Comparison of ENCODE assay signal across 27 cellular contexts in the genomic region with DNA sequence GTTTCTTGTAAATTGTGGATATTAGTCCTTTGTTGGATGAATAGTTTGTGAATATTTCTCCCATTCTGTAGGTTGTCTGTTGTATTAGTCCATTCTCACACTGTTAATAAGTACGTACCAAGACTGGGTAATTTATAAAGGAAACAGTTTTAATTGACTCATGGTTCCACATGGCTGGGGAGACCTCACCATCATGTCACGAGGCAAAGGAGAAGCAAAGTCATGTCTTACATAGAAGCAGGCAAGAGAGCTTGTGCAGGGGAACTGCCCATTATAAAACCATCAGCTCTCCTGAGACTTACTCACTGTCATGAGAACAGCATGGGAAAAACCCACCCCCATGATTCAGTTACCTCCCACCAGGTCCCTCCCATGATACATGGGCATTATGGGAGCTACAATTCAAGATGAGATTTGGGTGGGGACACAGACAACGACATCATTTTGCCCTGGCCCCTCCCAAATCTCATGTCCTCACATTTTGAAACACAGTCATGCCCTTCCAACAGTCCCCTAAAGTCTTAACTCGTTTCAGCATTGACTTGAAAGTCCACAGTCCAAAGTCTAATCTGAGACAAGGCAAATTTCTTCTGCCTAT.
"Had no signal": no experiment of that assay in that cellular context is flagged by ENCODE, and none has a peak within 500 bp of the region (broad histone marks: within the 10 kb centered on the region; RNA-seq: fewer than 3 reads in every experiment).

No MANE protein-coding gene starts in this region.

- ATAC-seq: left colon; mucosa of descending colon; naive thymus-derived CD4-positive, alpha-beta T cell; natural killer cell treated with Interleukin-12 subunit alpha and Interleukin-12 subunit beta and Interleukin-15 and Interleukin-18, amount 100 ng/mL, for 72 hours; pancreas; right lobe of liver; stimulated activated memory B cell treated with anti-CD40 and anti-IgM and Interleukin-4, amounts not matched to agents 10 μg/mL and 1 μg/mL and 100 μg/mL, for 72 hours; stimulated activated naive CD8-positive, alpha-beta T cell treated with anti-CD3 and anti-CD28 coated beads, Interleukin-15, Interleukin-2, amounts not matched to agents 100 U/mL and 50 U/mL, for 24 hours had no signal

- H3K4me3 ChIP-seq: left ventricle myocardium inferior, lung, mucosa of descending colon, pancreas, prostate gland, right lobe of liver, smooth muscle cell, stomach, testis, thyroid gland, transverse colon, upper lobe of left lung, vagina had no signal

- H3K27me3 ChIP-seq: testis, thyroid gland, vagina had no signal

- DNase-seq: hippocampal formation; kidney glomerular epithelial cell; left colon; left ventricle myocardium inferior; midbrain; mucosa of descending colon; naive thymus-derived CD4-positive, alpha-beta T cell; nucleus accumbens; pancreas; posterior cingulate gyrus; right lobe of liver; stimulated activated CD4-positive, alpha-beta T cell treated with anti-CD3 and anti-CD28 coated beads, Interleukin-1b, Interleukin-23, amount 100 ng/mL, for 48 hours; stimulated activated CD4-positive, alpha-beta T cell treated with anti-CD3 and anti-CD28 coated beads, Interleukin-2, amount 100 ng/mL, for 48 hours; stimulated activated CD4-positive, alpha-beta T cell treated with anti-CD3 and anti-CD28 coated beads, Interleukin-4, amount 100 ng/mL, for 4 hours; stimulated activated CD8-positive, alpha-beta memory T cell treated with anti-CD3 and anti-CD28 coated beads, Interleukin-4, amount 100 ng/mL, for 48 hours; stimulated activated naive CD8-positive, alpha-beta T cell treated with anti-CD3 and anti-CD28 coated beads, Interleukin-15, Interleukin-2, amounts not matched to agents 100 U/mL and 50 U/mL, for 24 hours; stomach; testis; thyroid gland; transverse colon; upper lobe of left lung had no signal

- H3K4me2 ChIP-seq: smooth muscle cell had no signal

- H3K4me3 Mint-ChIP-seq: naive thymus-derived CD4-positive, alpha-beta T cell; natural killer cell treated with Interleukin-12 subunit alpha and Interleukin-12 subunit beta and Interleukin-15 and Interleukin-18, amount 100 ng/mL, for 72 hours; stimulated activated memory B cell treated with anti-CD40 and anti-IgM and Interleukin-4, amounts not matched to agents 10 μg/mL and 1 μg/mL and 100 μg/mL, for 72 hours had no signal

- H3K36me3 Mint-ChIP-seq: stimulated activated memory B cell treated with anti-CD40 and anti-IgM and Interleukin-4, amounts not matched to agents 10 μg/mL and 1 μg/mL and 100 μg/mL, for 72 hours had no signal

- H3K36me3 ChIP-seq: left ventricle myocardium inferior, pancreas, prostate gland, right lobe of liver, stomach, thyroid gland, transverse colon, upper lobe of left lung, vagina had no signal

- H3K27ac Mint-ChIP-seq: naive thymus-derived CD4-positive, alpha-beta T cell; natural killer cell treated with Interleukin-12 subunit alpha and Interleukin-12 subunit beta and Interleukin-15 and Interleukin-18, amount 100 ng/mL, for 72 hours; stimulated activated memory B cell treated with anti-CD40 and anti-IgM and Interleukin-4, amounts not matched to agents 10 μg/mL and 1 μg/mL and 100 μg/mL, for 72 hours had no signal

- H3K4me1 Mint-ChIP-seq: stimulated activated memory B cell treated with anti-CD40 and anti-IgM and Interleukin-4, amounts not matched to agents 10 μg/mL and 1 μg/mL and 100 μg/mL, for 72 hours had no signal

- H3K9me3 ChIP-seq: left ventricle myocardium inferior, mucosa of descending colon, pancreas, prostate gland, right lobe of liver, stomach, testis, thyroid gland, transverse colon, upper lobe of left lung, vagina had no signal

- H3K27ac ChIP-seq: left ventricle myocardium inferior, pancreas, prostate gland, right lobe of liver, stomach, testis, thyroid gland, transverse colon, upper lobe of left lung, vagina had no signal

- H3K4me1 ChIP-seq: left ventricle myocardium inferior, pancreas, prostate gland, right lobe of liver, stomach, testis, thyroid gland, transverse colon, upper lobe of left lung, vagina had no signal
